In genomic region chr4:80045831-80046230, GRCh38 we compare ENCODE assay signal across 13 cellular contexts. TPM values are rescaled to one million over a fixed set of nuclear protein-coding genes. Genes with fewer than 3 reads are reported as not detected.
DNase-seq lines count a peak whose midpoint lies in the region; ATAC-seq and TF ChIP-seq lines count a peak whose summit lies in the region.
"Had no signal": no experiment of that assay in that cellular context is flagged by ENCODE, and none has a peak within 500 bp of the region (broad histone marks: within the 10 kb centered on the region; RNA-seq: fewer than 3 reads in every experiment).

No MANE protein-coding gene starts in this region.

- no peak for ATAC-seq in upper lobe of right lung

- peaks cover 66% of the 10 kb centered on the region for H3K4me1 ChIP-seq in adipocyte (ENCODE audit: control insufficient read depth, insufficient read depth, low read length)
- peaks cover 28% of the 10 kb centered on the region for H3K4me1 ChIP-seq in rectal smooth muscle tissue (ENCODE audit: control insufficient read depth, insufficient read depth, low read length)
- H3K4me1 ChIP-seq in upper lobe of right lung: peaks cover 14% of the 10 kb centered on the region

- H3K9me3 Mint-ChIP-seq in osteocyte (ENCODE audit: unreplicated experiment): no peaks in the 10 kb centered on the region
- H3K9me3 Mint-ChIP-seq: activated CD4-positive, alpha-beta memory T cell treated with anti-CD3 and anti-CD28 coated beads for 36 hours had no signal

- H3K4me3 ChIP-seq in BJ (ENCODE audit: low read depth, low read length) (no peak overlapping the region), adipocyte (ENCODE audit: low read length) (peak overlapping the region; percentile 38), fibroblast of the aortic adventitia (ENCODE audit: low read depth, low read length) (no peak overlapping the region), rectal smooth muscle tissue (ENCODE audit: low read length) (no peak overlapping the region), upper lobe of right lung (no peak overlapping the region)
- H3K4me3 ChIP-seq: BLaER1 treated with 17β-estradiol and CSF1 and Interleukin-3, amounts not matched to agents 10 nM and 100 nM had no signal

- POLR2A ChIA-PET in BJ (lab: Charles Lee): interaction anchor here (1.0 to 1.1 kb wide), 2 partner anchors 9 to 27 kb away, joined by 3 read pairs; no protein-coding TSS in a partner anchor

- CTCF ChIA-PET in BJ (lab: Yijun Ruan, JAX): no interaction called here

- peaks cover 3% of the 10 kb centered on the region for H3K36me3 Mint-ChIP-seq in osteocyte (ENCODE audit: unreplicated experiment)

- peak; percentile 50 for DNase-seq in BJ (ENCODE audit: low read depth)
- DNase-seq in adipocyte (ENCODE audit: low read depth): peak; percentile 79
- DNase-seq in fibroblast of the aortic adventitia (ENCODE audit: low read depth): peak; percentile 86
- no peak for DNase-seq in CD1c-positive myeloid dendritic cell (ENCODE audit: extremely low spot score)
- no peak for DNase-seq in upper lobe of right lung
- DNase-seq in osteocyte (ENCODE audit: extremely low spot score, unreplicated experiment): no peak
- DNase-seq in midbrain (lab: John Stamatoyannopoulos, UW): no peak
- DNase-seq: activated CD4-positive, alpha-beta memory T cell treated with anti-CD3 and anti-CD28 coated beads for 36 hours; activated gamma-delta T cell treated with Interleukin-2 at 50 U/mL for 16 hours; NCI-H1417 treated with DMSO at 0.1 percent for 48 hours; NCI-H524 had no signal

- H3K27me3 ChIP-seq in BJ (ENCODE audit: control insufficient read depth, insufficient read depth, low read length) (no peaks in the 10 kb centered on the region), adipocyte (replicated peaks; ENCODE audit: control insufficient read depth, insufficient read depth, low read length) (no peaks in the 10 kb centered on the region), rectal smooth muscle tissue (ENCODE audit: control insufficient read depth, insufficient read depth, low read length) (no peaks in the 10 kb centered on the region), upper lobe of right lung (no peaks in the 10 kb centered on the region)
- H3K27me3 ChIP-seq: BLaER1 treated with 17β-estradiol and CSF1 and Interleukin-3, amounts not matched to agents 10 nM and 100 nM had no signal

- H3K36me3 ChIP-seq in BJ (ENCODE audit: control insufficient read depth, insufficient read depth, low read length): peaks cover 4% of the 10 kb centered on the region
- peaks cover 34% of the 10 kb centered on the region for H3K36me3 ChIP-seq in adipocyte (ENCODE audit: control insufficient read depth, insufficient read depth, low read length, severe bottlenecking)
- peaks cover 7% of the 10 kb centered on the region for H3K36me3 ChIP-seq in rectal smooth muscle tissue (ENCODE audit: control insufficient read depth, insufficient read depth, low read length)
- peaks cover 6% of the 10 kb centered on the region for H3K36me3 ChIP-seq in upper lobe of right lung

- peaks cover 2% of the 10 kb centered on the region for H3K4me1 Mint-ChIP-seq in osteocyte (ENCODE audit: unreplicated experiment)

- H3K27ac ChIP-seq in rectal smooth muscle tissue (ENCODE audit: low read depth, low read length): peak overlapping the region; percentile 2
- no peak overlapping the region for H3K27ac ChIP-seq in upper lobe of right lung

- H3K9ac ChIP-seq in adipocyte (ENCODE audit: low read length): peak overlapping the region; percentile 73
- no peak overlapping the region for H3K9ac ChIP-seq in rectal smooth muscle tissue (ENCODE audit: low read length)

- H3K9me3 ChIP-seq in adipocyte (ENCODE audit: control insufficient read depth, low read length) (no peaks in the 10 kb centered on the region), upper lobe of right lung (no peaks in the 10 kb centered on the region)
- H3K9me3 ChIP-seq: BLaER1 treated with 17β-estradiol and CSF1 and Interleukin-3, amounts not matched to agents 10 nM and 100 nM had no signal

- intact Hi-C loops in upper lobe of right lung (cut with DNase I): no loop called here

- no peaks in the 10 kb centered on the region for H3K27me3 Mint-ChIP-seq in osteocyte (ENCODE audit: unreplicated experiment)
- H3K27me3 Mint-ChIP-seq: activated CD4-positive, alpha-beta memory T cell treated with anti-CD3 and anti-CD28 coated beads for 36 hours had no signal

- no peak overlapping the region for H3K27ac Mint-ChIP-seq in osteocyte (ENCODE audit: unreplicated experiment)
- H3K27ac Mint-ChIP-seq: activated CD4-positive, alpha-beta memory T cell treated with anti-CD3 and anti-CD28 coated beads for 36 hours had no signal

- H3K4me3 Mint-ChIP-seq in osteocyte (ENCODE audit: unreplicated experiment): no peak overlapping the region
- H3K4me3 Mint-ChIP-seq: activated CD4-positive, alpha-beta memory T cell treated with anti-CD3 and anti-CD28 coated beads for 36 hours had no signal

- TF ChIP-seq CTCF in BJ (IDR thresholded peaks at IDR 0.05; ENCODE audit: insufficient read depth, low read depth, low read length) (no peak), fibroblast of the aortic adventitia (IDR thresholded peaks at IDR 0.05; ENCODE audit: insufficient read depth, low read length) (no peak), upper lobe of right lung (IDR thresholded peaks at IDR 0.05) (no peak), osteocyte (IDR thresholded peaks at IDR 0.05) (no peak)

RNA-seq across cellular contexts. Expression of gene ANTXR2, which starts 27.2 kb away (rescaled TPM):
- 18.9 and 43.2 TPM in 2 replicates for polyA plus RNA-seq in BJ (2011; rRNA removed)
- 12.6 and 13.7 TPM in 2 replicates for polyA minus RNA-seq in BJ (2011; rRNA and poly(A)+ RNA removed)
- total RNA-seq in fibroblast of the aortic adventitia (ENCODE audit: low replicate concordance) (183 and 271 TPM in 2 replicates), upper lobe of right lung (67.4 TPM), osteocyte (35.3 and 39.1 TPM in 2 replicates)

Comparison
In these comparisons a context has a peak if more than half of its experiments do, and no peak if none do; other contexts are left out.
1. DNase-seq: peak in BJ (single experiment), adipocyte (single experiment) and fibroblast of the aortic adventitia (single experiment); none in CD1c-positive myeloid dendritic cell (single experiment), upper lobe of right lung (single experiment), osteocyte (single experiment) and midbrain (single experiment).